Comparison of ENCODE assay signal across 1 cellular context in the genomic region with DNA sequence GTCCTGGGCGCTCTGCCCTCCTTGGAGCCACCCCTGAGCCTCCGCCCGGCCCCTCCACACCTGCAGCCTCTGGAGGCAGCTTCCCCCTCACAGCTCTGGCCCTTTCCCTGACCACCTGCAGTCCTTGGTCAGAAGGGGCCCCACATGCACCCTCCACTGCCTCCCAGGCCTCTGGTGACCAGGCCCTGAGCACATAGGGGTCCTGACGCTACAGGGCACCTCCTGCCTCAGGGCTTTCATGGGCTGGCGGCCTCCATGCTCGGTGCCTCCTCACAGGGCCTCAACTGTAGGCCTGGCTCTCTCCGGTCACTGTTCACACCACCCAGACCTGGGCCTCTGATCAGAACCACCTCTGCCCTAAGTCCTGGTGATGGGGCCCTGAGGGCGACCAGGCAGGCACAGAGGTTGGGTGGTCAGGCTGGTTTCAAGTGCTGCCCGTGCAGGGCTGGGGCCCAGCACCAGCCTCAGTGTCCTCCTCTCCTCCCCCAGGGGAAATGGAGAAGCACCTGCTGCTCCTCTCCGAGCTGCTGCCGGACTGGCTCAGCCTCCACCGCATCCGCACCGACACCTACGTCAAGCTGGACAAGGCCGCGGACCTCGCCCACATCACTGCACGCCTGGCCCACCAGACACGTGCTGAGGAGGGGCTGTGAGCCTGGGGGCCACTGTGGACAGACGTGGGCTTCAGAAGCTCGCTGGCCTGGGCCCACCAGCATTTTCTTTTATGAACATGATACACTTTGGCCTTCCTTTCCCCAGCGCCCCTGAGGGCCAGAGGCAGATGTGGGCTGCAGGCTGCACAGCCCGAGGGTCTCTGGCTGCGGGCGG.
TF ChIP-seq lines count a peak whose summit lies in the region.

No MANE protein-coding gene starts in this region.

TF ChIP-seq in HepG2, 621 proteins besides CTCF, POLR2A, EP300 and RAD21 (continued from another document and continues in another):
- TF ChIP-seq, protein P1, sequence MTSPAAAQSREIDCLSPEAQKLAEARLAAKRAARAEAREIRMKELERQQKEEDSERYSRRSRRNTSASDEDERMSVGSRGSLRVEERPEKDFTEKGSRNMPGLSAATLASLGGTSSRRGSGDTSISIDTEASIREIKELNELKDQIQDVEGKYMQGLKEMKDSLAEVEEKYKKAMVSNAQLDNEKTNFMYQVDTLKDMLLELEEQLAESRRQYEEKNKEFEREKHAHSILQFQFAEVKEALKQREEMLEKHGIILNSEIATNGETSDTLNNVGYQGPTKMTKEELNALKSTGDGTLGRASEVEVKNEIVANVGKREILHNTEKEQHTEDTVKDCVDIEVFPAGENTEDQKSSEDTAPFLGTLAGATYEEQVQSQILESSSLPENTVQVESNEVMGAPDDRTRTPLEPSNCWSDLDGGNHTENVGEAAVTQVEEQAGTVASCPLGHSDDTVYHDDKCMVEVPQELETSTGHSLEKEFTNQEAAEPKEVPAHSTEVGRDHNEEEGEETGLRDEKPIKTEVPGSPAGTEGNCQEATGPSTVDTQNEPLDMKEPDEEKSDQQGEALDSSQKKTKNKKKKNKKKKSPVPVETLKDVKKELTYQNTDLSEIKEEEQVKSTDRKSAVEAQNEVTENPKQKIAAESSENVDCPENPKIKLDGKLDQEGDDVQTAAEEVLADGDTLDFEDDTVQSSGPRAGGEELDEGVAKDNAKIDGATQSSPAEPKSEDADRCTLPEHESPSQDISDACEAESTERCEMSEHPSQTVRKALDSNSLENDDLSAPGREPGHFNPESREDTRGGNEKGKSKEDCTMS (CRISPR knock-in tag; conservative IDR thresholded peaks at IDR 0.05): no peak
- TF ChIP-seq ZNF24 (IDR thresholded peaks at IDR 0.05) (no peak), ZNF451 (CRISPR knock-in tag; IDR thresholded peaks at IDR 0.05) (no peak), SP2 (CRISPR knock-in tag; IDR thresholded peaks at IDR 0.05) (no peak), RBFOX2 (IDR thresholded peaks at IDR 0.05; ENCODE audit: low read depth, low read length) (peak; percentile 87), ATF7-NPFF (CRISPR knock-in tag; IDR thresholded peaks at IDR 0.05; ENCODE audit: low read depth) (no peak), AGO2 (optimal IDR thresholded peaks at IDR 0.05; ENCODE audit: low read depth, low read length) (peak; percentile 98), U2AF1 (optimal IDR thresholded peaks at IDR 0.05; ENCODE audit: low read depth, low read length) (peak; percentile 63), HNRNPLL (IDR thresholded peaks at IDR 0.05; ENCODE audit: low read depth, low read length, poor library complexity, severe bottlenecking) (peak; percentile 22), ZNF776 (CRISPR knock-in tag; IDR thresholded peaks at IDR 0.05) (no peak; the same call in 1 of the 2 replicates), SP140L (CRISPR knock-in tag; IDR thresholded peaks at IDR 0.05; ENCODE audit: borderline replicate concordance) (no peak), ZNF460 (CRISPR knock-in tag; IDR thresholded peaks at IDR 0.05; ENCODE audit: borderline replicate concordance) (no peak), ARHGAP35 (CRISPR knock-in tag; IDR thresholded peaks at IDR 0.05; ENCODE audit: borderline replicate concordance) (no peak), RAD51 (IDR thresholded peaks at IDR 0.05; ENCODE audit: borderline replicate concordance) (no peak), RNF2 (conservative IDR thresholded peaks at IDR 0.05; ENCODE audit: low read depth) (no peak), ZSCAN20 (CRISPR knock-in tag; IDR thresholded peaks at IDR 0.05; ENCODE audit: borderline replicate concordance) (no peak), ATM (IDR thresholded peaks at IDR 0.05; ENCODE audit: borderline replicate concordance) (no peak), CBX5 (CRISPR knock-in tag; IDR thresholded peaks at IDR 0.05; ENCODE audit: borderline replicate concordance) (no peak), SALL2 (CRISPR knock-in tag; IDR thresholded peaks at IDR 0.05) (0 out of 2 replicates have a peak, but pooled peaks have one; percentile 30), ZNF607 (CRISPR knock-in tag; IDR thresholded peaks at IDR 0.05; ENCODE audit: borderline replicate concordance) (no peak), ZNF30 (CRISPR knock-in tag; IDR thresholded peaks at IDR 0.05) (no peak), PCBP2 (optimal IDR thresholded peaks at IDR 0.05; ENCODE audit: low read depth, low read length, poor library complexity, severe bottlenecking) (no peak), KDM2A (CRISPR knock-in tag; IDR thresholded peaks at IDR 0.05; ENCODE audit: borderline replicate concordance, low read depth) (no peak; the same call in 1 of the 2 replicates), HES4 (CRISPR knock-in tag; IDR thresholded peaks at IDR 0.05; ENCODE audit: borderline replicate concordance) (0 out of 2 replicates have a peak, but pooled peaks have one; percentile 24), HOXA3 (CRISPR knock-in tag; IDR thresholded peaks at IDR 0.05) (no peak), BORCS8-MEF2B (CRISPR knock-in tag; IDR thresholded peaks at IDR 0.05) (no peak), HIVEP1 (CRISPR knock-in tag; IDR thresholded peaks at IDR 0.05) (0 out of 2 replicates have a peak, but pooled peaks have one; percentile 11), REXO4 (CRISPR knock-in tag; IDR thresholded peaks at IDR 0.05; ENCODE audit: borderline replicate concordance) (no peak), XRCC5 (optimal IDR thresholded peaks at IDR 0.05; ENCODE audit: low read length) (no peak), TBL1XR1 (IDR thresholded peaks at IDR 0.05; ENCODE audit: borderline replicate concordance, low read length, partially characterized antibody) (no peak), TARDBP (CRISPR knock-in tag; IDR thresholded peaks at IDR 0.05) (0 out of 2 replicates have a peak, but pooled peaks have one; percentile 22), ISX (CRISPR knock-in tag; conservative IDR thresholded peaks at IDR 0.05) (no peak), ZBTB38 (CRISPR knock-in tag; IDR thresholded peaks at IDR 0.05) (0 out of 2 replicates have a peak, but pooled peaks have one; percentile 19), CAMTA2 (CRISPR knock-in tag; IDR thresholded peaks at IDR 0.05; ENCODE audit: borderline replicate concordance) (0 out of 2 replicates have a peak, but pooled peaks have one; percentile 66)
- TF ChIP-seq, protein P2, sequence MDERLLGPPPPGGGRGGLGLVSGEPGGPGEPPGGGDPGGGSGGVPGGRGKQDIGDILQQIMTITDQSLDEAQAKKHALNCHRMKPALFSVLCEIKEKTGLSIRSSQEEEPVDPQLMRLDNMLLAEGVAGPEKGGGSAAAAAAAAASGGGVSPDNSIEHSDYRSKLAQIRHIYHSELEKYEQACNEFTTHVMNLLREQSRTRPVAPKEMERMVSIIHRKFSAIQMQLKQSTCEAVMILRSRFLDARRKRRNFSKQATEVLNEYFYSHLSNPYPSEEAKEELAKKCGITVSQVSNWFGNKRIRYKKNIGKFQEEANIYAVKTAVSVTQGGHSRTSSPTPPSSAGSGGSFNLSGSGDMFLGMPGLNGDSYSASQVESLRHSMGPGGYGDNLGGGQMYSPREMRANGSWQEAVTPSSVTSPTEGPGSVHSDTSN (CRISPR knock-in tag; IDR thresholded peaks at IDR 0.05): no peak
- TF ChIP-seq, protein P3, sequence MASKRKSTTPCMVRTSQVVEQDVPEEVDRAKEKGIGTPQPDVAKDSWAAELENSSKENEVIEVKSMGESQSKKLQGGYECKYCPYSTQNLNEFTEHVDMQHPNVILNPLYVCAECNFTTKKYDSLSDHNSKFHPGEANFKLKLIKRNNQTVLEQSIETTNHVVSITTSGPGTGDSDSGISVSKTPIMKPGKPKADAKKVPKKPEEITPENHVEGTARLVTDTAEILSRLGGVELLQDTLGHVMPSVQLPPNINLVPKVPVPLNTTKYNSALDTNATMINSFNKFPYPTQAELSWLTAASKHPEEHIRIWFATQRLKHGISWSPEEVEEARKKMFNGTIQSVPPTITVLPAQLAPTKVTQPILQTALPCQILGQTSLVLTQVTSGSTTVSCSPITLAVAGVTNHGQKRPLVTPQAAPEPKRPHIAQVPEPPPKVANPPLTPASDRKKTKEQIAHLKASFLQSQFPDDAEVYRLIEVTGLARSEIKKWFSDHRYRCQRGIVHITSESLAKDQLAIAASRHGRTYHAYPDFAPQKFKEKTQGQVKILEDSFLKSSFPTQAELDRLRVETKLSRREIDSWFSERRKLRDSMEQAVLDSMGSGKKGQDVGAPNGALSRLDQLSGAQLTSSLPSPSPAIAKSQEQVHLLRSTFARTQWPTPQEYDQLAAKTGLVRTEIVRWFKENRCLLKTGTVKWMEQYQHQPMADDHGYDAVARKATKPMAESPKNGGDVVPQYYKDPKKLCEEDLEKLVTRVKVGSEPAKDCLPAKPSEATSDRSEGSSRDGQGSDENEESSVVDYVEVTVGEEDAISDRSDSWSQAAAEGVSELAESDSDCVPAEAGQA (IDR thresholded peaks at IDR 0.05; ENCODE audit: low read depth): no peak
- TF ChIP-seq, protein P3 (CRISPR knock-in tag; IDR thresholded peaks at IDR 0.05; ENCODE audit: borderline replicate concordance): no peak
- TF ChIP-seq, protein P4, sequence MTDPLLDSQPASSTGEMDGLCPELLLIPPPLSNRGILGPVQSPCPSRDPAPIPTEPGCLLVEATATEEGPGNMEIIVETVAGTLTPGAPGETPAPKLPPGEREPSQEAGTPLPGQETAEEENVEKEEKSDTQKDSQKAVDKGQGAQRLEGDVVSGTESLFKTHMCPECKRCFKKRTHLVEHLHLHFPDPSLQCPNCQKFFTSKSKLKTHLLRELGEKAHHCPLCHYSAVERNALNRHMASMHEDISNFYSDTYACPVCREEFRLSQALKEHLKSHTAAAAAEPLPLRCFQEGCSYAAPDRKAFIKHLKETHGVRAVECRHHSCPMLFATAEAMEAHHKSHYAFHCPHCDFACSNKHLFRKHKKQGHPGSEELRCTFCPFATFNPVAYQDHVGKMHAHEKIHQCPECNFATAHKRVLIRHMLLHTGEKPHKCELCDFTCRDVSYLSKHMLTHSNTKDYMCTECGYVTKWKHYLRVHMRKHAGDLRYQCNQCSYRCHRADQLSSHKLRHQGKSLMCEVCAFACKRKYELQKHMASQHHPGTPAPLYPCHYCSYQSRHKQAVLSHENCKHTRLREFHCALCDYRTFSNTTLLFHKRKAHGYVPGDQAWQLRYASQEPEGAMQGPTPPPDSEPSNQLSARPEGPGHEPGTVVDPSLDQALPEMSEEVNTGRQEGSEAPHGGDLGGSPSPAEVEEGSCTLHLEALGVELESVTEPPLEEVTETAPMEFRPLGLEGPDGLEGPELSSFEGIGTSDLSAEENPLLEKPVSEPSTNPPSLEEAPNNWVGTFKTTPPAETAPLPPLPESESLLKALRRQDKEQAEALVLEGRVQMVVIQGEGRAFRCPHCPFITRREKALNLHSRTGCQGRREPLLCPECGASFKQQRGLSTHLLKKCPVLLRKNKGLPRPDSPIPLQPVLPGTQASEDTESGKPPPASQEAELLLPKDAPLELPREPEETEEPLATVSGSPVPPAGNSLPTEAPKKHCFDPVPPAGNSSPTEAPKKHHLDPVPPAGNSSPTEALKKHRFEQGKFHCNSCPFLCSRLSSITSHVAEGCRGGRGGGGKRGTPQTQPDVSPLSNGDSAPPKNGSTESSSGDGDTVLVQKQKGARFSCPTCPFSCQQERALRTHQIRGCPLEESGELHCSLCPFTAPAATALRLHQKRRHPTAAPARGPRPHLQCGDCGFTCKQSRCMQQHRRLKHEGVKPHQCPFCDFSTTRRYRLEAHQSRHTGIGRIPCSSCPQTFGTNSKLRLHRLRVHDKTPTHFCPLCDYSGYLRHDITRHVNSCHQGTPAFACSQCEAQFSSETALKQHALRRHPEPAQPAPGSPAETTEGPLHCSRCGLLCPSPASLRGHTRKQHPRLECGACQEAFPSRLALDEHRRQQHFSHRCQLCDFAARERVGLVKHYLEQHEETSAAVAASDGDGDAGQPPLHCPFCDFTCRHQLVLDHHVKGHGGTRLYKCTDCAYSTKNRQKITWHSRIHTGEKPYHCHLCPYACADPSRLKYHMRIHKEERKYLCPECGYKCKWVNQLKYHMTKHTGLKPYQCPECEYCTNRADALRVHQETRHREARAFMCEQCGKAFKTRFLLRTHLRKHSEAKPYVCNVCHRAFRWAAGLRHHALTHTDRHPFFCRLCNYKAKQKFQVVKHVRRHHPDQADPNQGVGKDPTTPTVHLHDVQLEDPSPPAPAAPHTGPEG (CRISPR knock-in tag; IDR thresholded peaks at IDR 0.05): no peak
- TF ChIP-seq, protein P5, sequence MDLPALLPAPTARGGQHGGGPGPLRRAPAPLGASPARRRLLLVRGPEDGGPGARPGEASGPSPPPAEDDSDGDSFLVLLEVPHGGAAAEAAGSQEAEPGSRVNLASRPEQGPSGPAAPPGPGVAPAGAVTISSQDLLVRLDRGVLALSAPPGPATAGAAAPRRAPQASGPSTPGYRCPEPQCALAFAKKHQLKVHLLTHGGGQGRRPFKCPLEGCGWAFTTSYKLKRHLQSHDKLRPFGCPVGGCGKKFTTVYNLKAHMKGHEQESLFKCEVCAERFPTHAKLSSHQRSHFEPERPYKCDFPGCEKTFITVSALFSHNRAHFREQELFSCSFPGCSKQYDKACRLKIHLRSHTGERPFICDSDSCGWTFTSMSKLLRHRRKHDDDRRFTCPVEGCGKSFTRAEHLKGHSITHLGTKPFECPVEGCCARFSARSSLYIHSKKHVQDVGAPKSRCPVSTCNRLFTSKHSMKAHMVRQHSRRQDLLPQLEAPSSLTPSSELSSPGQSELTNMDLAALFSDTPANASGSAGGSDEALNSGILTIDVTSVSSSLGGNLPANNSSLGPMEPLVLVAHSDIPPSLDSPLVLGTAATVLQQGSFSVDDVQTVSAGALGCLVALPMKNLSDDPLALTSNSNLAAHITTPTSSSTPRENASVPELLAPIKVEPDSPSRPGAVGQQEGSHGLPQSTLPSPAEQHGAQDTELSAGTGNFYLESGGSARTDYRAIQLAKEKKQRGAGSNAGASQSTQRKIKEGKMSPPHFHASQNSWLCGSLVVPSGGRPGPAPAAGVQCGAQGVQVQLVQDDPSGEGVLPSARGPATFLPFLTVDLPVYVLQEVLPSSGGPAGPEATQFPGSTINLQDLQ (CRISPR knock-in tag; IDR thresholded peaks at IDR 0.05): no peak
- TF ChIP-seq, protein P6, sequence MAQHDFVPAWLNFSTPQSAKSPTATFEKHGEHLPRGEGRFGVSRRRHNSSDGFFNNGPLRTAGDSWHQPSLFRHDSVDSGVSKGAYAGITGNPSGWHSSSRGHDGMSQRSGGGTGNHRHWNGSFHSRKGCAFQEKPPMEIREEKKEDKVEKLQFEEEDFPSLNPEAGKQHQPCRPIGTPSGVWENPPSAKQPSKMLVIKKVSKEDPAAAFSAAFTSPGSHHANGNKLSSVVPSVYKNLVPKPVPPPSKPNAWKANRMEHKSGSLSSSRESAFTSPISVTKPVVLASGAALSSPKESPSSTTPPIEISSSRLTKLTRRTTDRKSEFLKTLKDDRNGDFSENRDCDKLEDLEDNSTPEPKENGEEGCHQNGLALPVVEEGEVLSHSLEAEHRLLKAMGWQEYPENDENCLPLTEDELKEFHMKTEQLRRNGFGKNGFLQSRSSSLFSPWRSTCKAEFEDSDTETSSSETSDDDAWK (CRISPR knock-in tag; IDR thresholded peaks at IDR 0.05): no peak
